ENCODE assay signal across 9 cellular contexts in genomic region chr11:65917434-65918210, GRCh38. TPM values are rescaled to one million over a fixed set of nuclear protein-coding genes. Genes with fewer than 3 reads are reported as not detected.
A peak's percentile ranks its signal among the peaks of the same experiment; 100 is the strongest.
DNase-seq lines count a peak whose midpoint lies in the region; ATAC-seq lines count a peak whose summit lies in the region.
"Had no signal": no experiment of that assay in that cellular context is flagged by ENCODE, and none has a peak within 500 bp of the region (broad histone marks: within the 10 kb centered on the region; RNA-seq: fewer than 3 reads in every experiment).

No MANE protein-coding gene starts in this region.

- H3K36me3 Mint-ChIP-seq in activated CD8-positive, alpha-beta T cell treated with anti-CD3 and anti-CD28 coated beads, Interleukin-2, amount 10 ng/mL, durations not matched to agents 7 days and 5 days (ENCODE audit: low read depth): peaks cover 31% of the 10 kb centered on the region
- H3K36me3 Mint-ChIP-seq in stimulated activated effector memory CD8-positive, alpha-beta T cell treated with anti-CD3 and anti-CD28 coated beads, Interleukin-12 subunit alpha, Interleukin-12 subunit beta, amount 100 ng/mL, for 72 hours: peaks cover 39% of the 10 kb centered on the region

- H3K4me1 ChIP-seq in HAP-1 (peaks cover 3% of the 10 kb centered on the region), iPS-15b (ENCODE audit: control insufficient read depth, insufficient read depth, low read length) (peaks cover 2% of the 10 kb centered on the region)

- peak overlapping the region; percentile 80 for H3K4me3 ChIP-seq in HAP-1
- H3K4me3 ChIP-seq in iPS-15b (ENCODE audit: low read depth, low read length): peak overlapping the region; percentile 89

- in situ Hi-C loops in HAP-1 (cut with MboI; ENCODE audit: low sequenced_read_pairs): no loop called here

- POLR2A ChIA-PET in activated CD8-positive, alpha-beta T cell treated with anti-CD3 and anti-CD28 coated beads, Interleukin-2, amount 10 ng/mL, durations not matched to agents 7 days and 5 days (lab: Charles Lee): interaction anchor here (0.6 to 2.3 kb wide), 11 partner anchors 9 to 58 kb away, joined by 3 to 18 read pairs (median 3); partner anchors contain the start of genes CCDC85B and MUS81

- no peaks in the 10 kb centered on the region for H3K9me3 Mint-ChIP-seq in activated CD8-positive, alpha-beta T cell treated with anti-CD3 and anti-CD28 coated beads, Interleukin-2, amount 10 ng/mL, durations not matched to agents 7 days and 5 days (ENCODE audit: insufficient read depth)
- no peaks in the 10 kb centered on the region for H3K9me3 Mint-ChIP-seq in stimulated activated effector memory CD8-positive, alpha-beta T cell treated with anti-CD3 and anti-CD28 coated beads, Interleukin-12 subunit alpha, Interleukin-12 subunit beta, amount 100 ng/mL, for 72 hours

- H3K36me3 ChIP-seq in HAP-1 (replicated peaks): peaks cover 11% of the 10 kb centered on the region
- H3K36me3 ChIP-seq in iPS-15b (ENCODE audit: control insufficient read depth, insufficient read depth, low read length): peaks cover 9% of the 10 kb centered on the region

- no peak overlapping the region for H3K27ac Mint-ChIP-seq in activated CD8-positive, alpha-beta T cell treated with anti-CD3 and anti-CD28 coated beads, Interleukin-2, amount 10 ng/mL, durations not matched to agents 7 days and 5 days
- H3K27ac Mint-ChIP-seq in stimulated activated effector memory CD8-positive, alpha-beta T cell treated with anti-CD3 and anti-CD28 coated beads, Interleukin-12 subunit alpha, Interleukin-12 subunit beta, amount 100 ng/mL, for 72 hours: peak overlapping the region; percentile 82

- no peaks in the 10 kb centered on the region for H3K27me3 Mint-ChIP-seq in activated CD8-positive, alpha-beta T cell treated with anti-CD3 and anti-CD28 coated beads, Interleukin-2, amount 10 ng/mL, durations not matched to agents 7 days and 5 days (ENCODE audit: low read depth)

- no peak for DNase-seq in HAP-1 (ENCODE audit: low spot score in 2 of 2)
- DNase-seq in activated CD8-positive, alpha-beta T cell treated with anti-CD3 and anti-CD28 coated beads, Interleukin-2, amount 10 ng/mL, durations not matched to agents 7 days and 5 days: no peak
- DNase-seq in stimulated activated effector memory CD8-positive, alpha-beta T cell treated with anti-CD3 and anti-CD28 coated beads, Interleukin-12 subunit alpha, Interleukin-12 subunit beta, amount 100 ng/mL, for 72 hours (ENCODE audit: low spot score in 2 of 2): no peak
- no peak for DNase-seq in NCI-H748 treated with DMSO at 0.1 percent for 48 hours (lab: John Stamatoyannopoulos, UW)
- no peak for DNase-seq in NCI-H524 treated with DMSO at 0.1 percent for 48 hours (lab: John Stamatoyannopoulos, UW)
- no peak for DNase-seq in COLO829 (ENCODE audit: low spot score)
- DNase-seq in NCI-H1417 (lab: John Stamatoyannopoulos, UW): no peak

- H3K9me3 ChIP-seq in HAP-1 (no peaks in the 10 kb centered on the region), iPS-15b (ENCODE audit: control insufficient read depth, insufficient read depth, low read length) (no peaks in the 10 kb centered on the region)

- CTCF ChIA-PET in activated CD8-positive, alpha-beta T cell treated with anti-CD3 and anti-CD28 coated beads, Interleukin-2, amount 10 ng/mL, durations not matched to agents 7 days and 5 days (lab: Charles Lee): interaction anchor here (0.6 to 2.1 kb wide), 8 partner anchors 9 to 127 kb away, joined by 3 to 22 read pairs (median 6); partner anchors contain the start of genes CCDC85B, FIBP and FOSL1

- H3K27me3 ChIP-seq in HAP-1 (ENCODE audit: low read depth): no peaks in the 10 kb centered on the region
- H3K27me3 ChIP-seq in iPS-15b (ENCODE audit: control insufficient read depth, insufficient read depth, low read length): no peaks in the 10 kb centered on the region

- no peak for ATAC-seq in activated CD8-positive, alpha-beta T cell treated with anti-CD3 and anti-CD28 coated beads, Interleukin-2, amount 10 ng/mL, durations not matched to agents 7 days and 5 days
- ATAC-seq in stimulated activated effector memory CD8-positive, alpha-beta T cell treated with anti-CD3 and anti-CD28 coated beads, Interleukin-12 subunit alpha, Interleukin-12 subunit beta, amount 100 ng/mL, for 72 hours: no peak

- H3K4me1 Mint-ChIP-seq in activated CD8-positive, alpha-beta T cell treated with anti-CD3 and anti-CD28 coated beads, Interleukin-2, amount 10 ng/mL, durations not matched to agents 7 days and 5 days (ENCODE audit: low read depth): peaks cover 39% of the 10 kb centered on the region
- H3K4me1 Mint-ChIP-seq in stimulated activated effector memory CD8-positive, alpha-beta T cell treated with anti-CD3 and anti-CD28 coated beads, Interleukin-12 subunit alpha, Interleukin-12 subunit beta, amount 100 ng/mL, for 72 hours: peaks cover 43% of the 10 kb centered on the region

- H3K9ac ChIP-seq in iPS-15b (ENCODE audit: low read depth, low read length): no peak overlapping the region

- peak overlapping the region; percentile 86 for H3K4me3 Mint-ChIP-seq in activated CD8-positive, alpha-beta T cell treated with anti-CD3 and anti-CD28 coated beads, Interleukin-2, amount 10 ng/mL, durations not matched to agents 7 days and 5 days
- H3K4me3 Mint-ChIP-seq in stimulated activated effector memory CD8-positive, alpha-beta T cell treated with anti-CD3 and anti-CD28 coated beads, Interleukin-12 subunit alpha, Interleukin-12 subunit beta, amount 100 ng/mL, for 72 hours: peak overlapping the region; percentile 89

RNA-seq across cellular contexts. Expression of gene C11orf68, which starts 1.2 kb away (rescaled TPM):
- 10 to 100 TPM; 28.4 to 28.5 TPM for total RNA-seq in activated CD8-positive, alpha-beta T cell treated with anti-CD3 and anti-CD28 coated beads, Interleukin-2, amount 10 ng/mL, durations not matched to agents 7 days and 5 days

RNA-seq across cellular contexts. Expression of gene DRAP1, which starts 1.6 kb away (rescaled TPM):
- 100 to 1,000 TPM; 219 to 240 TPM for total RNA-seq in activated CD8-positive, alpha-beta T cell treated with anti-CD3 and anti-CD28 coated beads, Interleukin-2, amount 10 ng/mL, durations not matched to agents 7 days and 5 days

RNA-seq across cellular contexts. Expression of gene FOSL1, which starts 17.4 kb away (rescaled TPM):
- total RNA-seq in activated CD8-positive, alpha-beta T cell treated with anti-CD3 and anti-CD28 coated beads, Interleukin-2, amount 10 ng/mL, durations not matched to agents 7 days and 5 days: 1 to 10 TPM; 2.3 to 3.8 TPM

RNA-seq across cellular contexts. Expression of gene CCDC85B, which starts 27.1 kb away (rescaled TPM):
- total RNA-seq in activated CD8-positive, alpha-beta T cell treated with anti-CD3 and anti-CD28 coated beads, Interleukin-2, amount 10 ng/mL, durations not matched to agents 7 days and 5 days: 10 to 100 TPM; 82.6 to 84.0 TPM

RNA-seq across cellular contexts. Expression of gene TSGA10IP, which starts 27.7 kb away (rescaled TPM):
- total RNA-seq in activated CD8-positive, alpha-beta T cell treated with anti-CD3 and anti-CD28 coated beads, Interleukin-2, amount 10 ng/mL, durations not matched to agents 7 days and 5 days: not detected
- total RNA-seq: dermis microvascular lymphatic vessel endothelial cell had no signal
